ENCODE assay signal across 18 cellular contexts in the genomic region with DNA sequence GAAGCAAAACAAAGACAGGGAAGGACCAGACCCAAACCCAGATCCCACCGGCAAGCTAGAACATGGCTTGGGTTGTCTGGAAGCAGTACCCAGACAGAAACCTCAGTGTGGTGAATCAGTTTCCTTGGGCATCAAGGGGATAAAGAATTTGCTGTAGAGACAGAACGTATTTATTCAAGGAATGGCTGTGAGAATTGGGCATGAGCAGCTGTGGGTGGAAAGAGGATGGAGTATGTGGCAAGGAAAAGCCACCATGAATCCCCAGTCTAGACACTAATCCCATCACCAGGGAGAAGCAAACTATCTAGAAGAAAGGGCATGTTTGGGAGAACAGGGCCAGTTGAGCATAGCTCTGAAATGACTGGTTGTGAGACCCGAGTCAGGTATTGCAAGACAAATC.
A peak's percentile ranks its signal among the peaks of the same experiment; 100 is the strongest.
DNase-seq lines count a peak whose midpoint lies in the region; TF ChIP-seq lines count a peak whose summit lies in the region.
"Had no signal": no experiment of that assay in that cellular context is flagged by ENCODE, and none has a peak within 500 bp of the region (broad histone marks: within the 10 kb centered on the region; RNA-seq: fewer than 3 reads in every experiment).

No MANE protein-coding gene starts in this region.

- H3K23ac ChIP-seq in trophoblast cell (ENCODE audit: low read length), result no peak overlapping the region

- TF ChIP-seq EP300 in stomach (IDR thresholded peaks at IDR 0.05), result no peak

- peaks cover 7% of the 10 kb centered on the region for H3K79me1 ChIP-seq in trophoblast cell (ENCODE audit: low read length)

- intact Hi-C loops in stomach (cut with DNase I; ENCODE audit: low total_unique reads), result no loop called here

- no peak overlapping the region for H3K27ac Mint-ChIP-seq in T-helper 1 cell treated with Interleukin-12 subunit alpha and Interleukin-12 subunit beta and Interleukin-4 antibody, amounts not matched to agents 30 μg/mL and 1 μg/mL, for 36 hours
- H3K27ac Mint-ChIP-seq: endodermal cell had no signal

- no CpG with 5 or more reads among the region's 3 CpGs for WGBS in trophoblast cell (ENCODE audit: extremely low coverage, insufficient coverage, insufficient read length)
- 74 to 96% (median 91%) methylated on average over 3 of the region's 3 CpGs for WGBS in stomach, 5 donors

- no peak for TF ChIP-seq POLR2A in stomach (IDR thresholded peaks at IDR 0.05)

- H4K8ac ChIP-seq in trophoblast cell (ENCODE audit: low read depth, low read length), result no peak overlapping the region

- H2BK5ac ChIP-seq in trophoblast cell (ENCODE audit: low read depth, low read length, poor library complexity), result no peak overlapping the region

- H2AK5ac ChIP-seq in trophoblast cell (ENCODE audit: low read length), result no peak overlapping the region

- no peaks in the 10 kb centered on the region for H3K27me3 Mint-ChIP-seq in T-helper 1 cell treated with Interleukin-12 subunit alpha and Interleukin-12 subunit beta and Interleukin-4 antibody, amounts not matched to agents 30 μg/mL and 1 μg/mL, for 36 hours (ENCODE audit: low read depth)

- H3K4me1 ChIP-seq in trophoblast cell (ENCODE audit: control insufficient read depth in 1 of 2, insufficient read depth in 2 of 2, low read length in 2 of 2) (peaks cover 13 to 14% of the 10 kb centered on the region in 2 experiments), stomach (peaks cover 0 to 16% (median 6%) of the 10 kb centered on the region in 4 donors)
- H3K4me1 ChIP-seq: pancreas had no signal

- H3K36me3 ChIP-seq in trophoblast cell (ENCODE audit: control insufficient read depth in 1 of 2, insufficient read depth in 2 of 2, low read length in 2 of 2) (no peaks in the 10 kb centered on the region), stomach (no peaks in the 10 kb centered on the region)
- H3K36me3 ChIP-seq: pancreas, transverse colon had no signal

- no peak overlapping the region for H3K14ac ChIP-seq in trophoblast cell (ENCODE audit: low read length)

- H4K91ac ChIP-seq in trophoblast cell (ENCODE audit: low read depth, low read length), result peak overlapping the region; percentile 50

- no peak overlapping the region for H3K4me3 ChIP-seq in epithelial cell of esophagus (ENCODE audit: low read length)
- H3K4me3 ChIP-seq in trophoblast cell (ENCODE audit: low read depth, low read length), result no peak overlapping the region
- no peak overlapping the region for H3K4me3 ChIP-seq in stomach
- H3K4me3 ChIP-seq: pancreas, transverse colon had no signal

- no peaks in the 10 kb centered on the region for H3K79me2 ChIP-seq in trophoblast cell (ENCODE audit: control insufficient read depth, insufficient read depth, low read length, poor library complexity)

- no peak overlapping the region for H3K9ac ChIP-seq in trophoblast cell (ENCODE audit: low read length)

- peaks cover 9% of the 10 kb centered on the region for H3K36me3 Mint-ChIP-seq in T-helper 1 cell treated with Interleukin-12 subunit alpha and Interleukin-12 subunit beta and Interleukin-4 antibody, amounts not matched to agents 30 μg/mL and 1 μg/mL, for 36 hours (ENCODE audit: low read depth)

- DNase-seq in T-helper 1 cell (no peak), RPMI7951 (ENCODE audit: low read depth) (peak; percentile 57), epithelial cell of esophagus (ENCODE audit: low read depth) (peak; percentile 53), trophoblast cell (peak; percentile 69 to 70), NCI-H2081 (lab: John Stamatoyannopoulos, UW) (no peak), stomach (no peak)
- DNase-seq in stimulated activated CD4-positive, alpha-beta T cell treated with anti-CD3 and anti-CD28 coated beads, Interleukin-4, amount 100 ng/mL, for 4 hours, result no peak
- DNase-seq: C1 segment of cervical spinal cord, cerebellar nuclear complex, endodermal cell, GOT3, hippocampal formation, midbrain, NCI-H510A treated with DMSO at 0.1 percent for 48 hours, pancreas, transverse colon had no signal

- H3K4me1 Mint-ChIP-seq in T-helper 1 cell treated with Interleukin-12 subunit alpha and Interleukin-12 subunit beta and Interleukin-4 antibody, amounts not matched to agents 30 μg/mL and 1 μg/mL, for 36 hours (ENCODE audit: low read depth), result peaks cover 65% of the 10 kb centered on the region

- no peak overlapping the region for H4K12ac ChIP-seq in trophoblast cell (ENCODE audit: low read depth, low read length)

- H3K9me3 ChIP-seq in trophoblast cell (ENCODE audit: insufficient read depth, low read depth, low read length) (peaks cover 1% of the 10 kb centered on the region), stomach (peaks cover 0 to 7% (median 2%) of the 10 kb centered on the region in 4 donors)
- H3K9me3 ChIP-seq: pancreas, transverse colon had no signal

- no peak overlapping the region for H3K4ac ChIP-seq in trophoblast cell (ENCODE audit: low read depth, low read length)

- no peaks in the 10 kb centered on the region for H3K27me3 ChIP-seq in trophoblast cell (ENCODE audit: insufficient read depth, low read length)
- H3K27me3 ChIP-seq in stomach, result no peaks in the 10 kb centered on the region
- H3K27me3 ChIP-seq: pancreas, transverse colon had no signal

- H3K9me3 Mint-ChIP-seq in T-helper 1 cell treated with Interleukin-12 subunit alpha and Interleukin-12 subunit beta and Interleukin-4 antibody, amounts not matched to agents 30 μg/mL and 1 μg/mL, for 36 hours, result no peaks in the 10 kb centered on the region
- H3K9me3 Mint-ChIP-seq: endodermal cell had no signal

- H2BK12ac ChIP-seq in trophoblast cell (ENCODE audit: low read length), result peak overlapping the region; percentile 47

- TF ChIP-seq CTCF in epithelial cell of esophagus (IDR thresholded peaks at IDR 0.05; ENCODE audit: insufficient read depth, low read depth, low read length, missing control alignments), result no peak
- no peak for TF ChIP-seq CTCF in stomach (IDR thresholded peaks at IDR 0.05)

- H2AFZ ChIP-seq in trophoblast cell (ENCODE audit: insufficient read depth, low read length, poor library complexity), result no peak overlapping the region

- H2BK120ac ChIP-seq in trophoblast cell (ENCODE audit: insufficient read depth, low read length, poor library complexity), result no peak overlapping the region

- H3K4me3 Mint-ChIP-seq in T-helper 1 cell treated with Interleukin-12 subunit alpha and Interleukin-12 subunit beta and Interleukin-4 antibody, amounts not matched to agents 30 μg/mL and 1 μg/mL, for 36 hours, result peak overlapping the region; percentile 7
- H3K4me3 Mint-ChIP-seq: endodermal cell had no signal

- H3K27ac ChIP-seq in trophoblast cell (ENCODE audit: low read depth, low read length), result no peak overlapping the region
- no peak overlapping the region for H3K27ac ChIP-seq in stomach
- H3K27ac ChIP-seq: 22Rv1, pancreas, transverse colon had no signal

- no peak overlapping the region for H3K18ac ChIP-seq in trophoblast cell (ENCODE audit: low read length)

- no peak overlapping the region for H3K4me2 ChIP-seq in trophoblast cell (ENCODE audit: low read length)

Comparison
In these comparisons a context has a peak if more than half of its experiments do, and no peak if none do; other contexts are left out.
1. DNase-seq: peak in RPMI7951 (single experiment), epithelial cell of esophagus (single experiment) and trophoblast cell (2 of 2); none in T-helper 1 cell (0 of 5), NCI-H2081 (0 of 2), stomach (single experiment) and stimulated activated CD4-positive, alpha-beta T cell treated with anti-CD3 and anti-CD28 coated beads, Interleukin-4, amount 100 ng/mL, for 4 hours (0 of 2).